In the genomic region with DNA sequence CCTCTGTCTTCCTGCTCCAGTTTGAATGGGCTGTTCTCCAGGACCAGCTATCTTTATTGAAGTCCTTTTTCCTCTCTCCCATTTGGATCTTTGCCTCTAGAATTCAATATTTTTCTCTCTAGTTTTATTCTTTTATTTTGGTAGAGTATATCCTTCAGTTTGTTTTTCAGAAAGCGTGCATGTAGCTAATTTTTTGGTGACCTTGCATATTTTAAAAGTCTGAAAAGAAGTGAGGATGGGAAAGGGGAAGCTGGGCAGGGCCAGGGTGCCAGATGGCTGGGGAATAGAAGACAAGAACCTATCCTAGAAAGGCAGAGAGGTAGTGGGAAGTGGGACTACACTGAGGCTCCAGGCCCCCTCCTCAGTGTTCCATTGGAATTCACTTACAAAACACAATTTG, we compare ENCODE assay signal across 8 cellular contexts.
"Had no signal": no experiment of that assay in that cellular context is flagged by ENCODE, and none has a peak within 500 bp of the region (broad histone marks: within the 10 kb centered on the region; RNA-seq: fewer than 3 reads in every experiment).

No MANE protein-coding gene starts in this region.

- ATAC-seq: HCT116 had no signal

- DNase-seq: GOT3, H7, HFFc6, KG1 had no signal

- H3K4me3 ChIP-seq: HAP-1 had no signal

- H3K36me3 ChIP-seq: HAP-1 had no signal

- H3K4me1 ChIP-seq: HAP-1 had no signal

- H3K4me3 Mint-ChIP-seq: HFFc6 had no signal

- H3K27ac Mint-ChIP-seq: HFFc6, IgD-negative memory B cell had no signal

- H3K27ac ChIP-seq: HL-60 had no signal
